ENCODE assay signal across 1 cellular context in the genomic region with DNA sequence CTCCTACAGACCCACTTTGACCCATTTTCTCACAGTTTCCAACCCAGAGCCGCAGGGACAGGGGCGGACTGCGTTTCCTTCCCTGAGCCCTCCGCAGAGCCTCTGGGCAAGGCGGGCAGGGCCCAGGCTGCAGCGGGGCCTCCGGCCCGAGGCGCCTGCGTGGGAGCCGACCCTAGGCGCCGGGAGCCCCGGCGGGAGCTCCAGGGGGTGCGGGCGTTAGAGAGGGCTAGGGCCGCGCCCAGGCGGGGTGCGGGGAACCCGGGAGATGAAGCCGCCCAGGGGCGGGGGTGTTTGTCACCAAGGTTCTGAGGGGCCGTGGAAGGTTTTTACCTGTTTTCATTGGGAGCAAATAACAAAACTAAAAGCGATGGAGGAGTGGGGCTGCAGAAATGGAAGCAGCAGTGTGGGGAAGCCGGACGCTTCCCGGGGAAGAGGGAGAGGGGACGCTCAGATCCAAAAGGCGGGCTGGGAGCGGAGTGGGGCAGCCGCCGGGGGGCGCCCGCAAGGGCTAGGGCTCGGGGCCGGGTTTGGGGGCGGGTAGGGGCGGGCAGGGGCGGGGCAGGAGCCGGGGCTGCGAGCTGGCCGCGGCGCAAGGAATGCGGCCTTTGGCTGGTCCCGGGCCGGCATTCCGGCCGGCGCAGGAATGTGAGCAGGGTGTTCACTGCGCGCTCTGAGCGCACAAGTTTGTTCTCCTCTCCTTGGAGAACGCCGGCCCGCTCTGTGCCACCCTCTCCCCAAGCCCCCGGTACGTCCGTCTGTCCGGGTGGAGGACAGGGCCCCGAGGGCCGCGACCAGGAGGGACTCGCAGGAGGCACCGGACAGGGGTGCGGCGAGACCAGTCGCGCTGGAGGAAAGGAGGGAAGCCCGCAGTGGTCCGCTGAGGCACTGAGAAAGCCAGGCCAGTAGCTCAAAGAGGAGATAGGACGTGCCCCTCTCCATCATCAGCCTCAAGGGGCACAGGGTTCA.
TF ChIP-seq lines count a peak whose summit lies in the region.

No MANE protein-coding gene starts in this region.

TF ChIP-seq in H1, 55 proteins besides CTCF, POLR2A, EP300 and RAD21 (continued from another document):
- TF ChIP-seq, protein P1, sequence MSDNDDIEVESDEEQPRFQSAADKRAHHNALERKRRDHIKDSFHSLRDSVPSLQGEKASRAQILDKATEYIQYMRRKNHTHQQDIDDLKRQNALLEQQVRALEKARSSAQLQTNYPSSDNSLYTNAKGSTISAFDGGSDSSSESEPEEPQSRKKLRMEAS (IDR thresholded peaks at IDR 0.05) = 0 out of 2 replicates have a peak, but pooled peaks have one; percentile 37
- TF ChIP-seq EZH2 (IDR thresholded peaks at IDR 0.05; ENCODE audit: low read depth, low read length, severe bottlenecking) (no peak), POLR2AphosphoS5 (IDR thresholded peaks at IDR 0.05; ENCODE audit: low read depth, low read length) (peak; percentile 88), CBX8 (IDR thresholded peaks at IDR 0.05; ENCODE audit: borderline replicate concordance, low read depth, low read length) (no peak), KDM4A (IDR thresholded peaks at IDR 0.05; ENCODE audit: low read depth, low read length, severe bottlenecking) (peak; percentile 48), SP4 (IDR thresholded peaks at IDR 0.05; ENCODE audit: low read length) (no peak), YY1 (IDR thresholded peaks at IDR 0.05; ENCODE audit: low read depth, low read length) (peak; percentile 16; the same call in 1 of the 2 replicates), EGR1 (IDR thresholded peaks at IDR 0.05; ENCODE audit: borderline replicate concordance, low read depth, low read length) (peak; percentile 5; the same call in 1 of the 2 replicates), SIN3A (conservative IDR thresholded peaks at IDR 0.05 in 1 of 2, IDR thresholded peaks at IDR 0.05 in 1 of 2; ENCODE audit: low read depth in 1 of 2, low read length in 2 of 2) (no peak), SP1 (IDR thresholded peaks at IDR 0.05; ENCODE audit: low read depth, low read length) (peak; percentile 43; the same call in 1 of the 2 replicates), JUND (IDR thresholded peaks at IDR 0.05; ENCODE audit: low read length) (peak; percentile 18; the same call in 1 of the 2 replicates), MAFK (IDR thresholded peaks at IDR 0.05; ENCODE audit: low read depth, low read length) (no peak), SP2 (IDR thresholded peaks at IDR 0.05; ENCODE audit: low read length) (no peak), TBP (IDR thresholded peaks at IDR 0.05; ENCODE audit: low read depth, low read length) (peak; percentile 75; the same call in 1 of the 2 replicates), PHF8 (conservative IDR thresholded peaks at IDR 0.05; ENCODE audit: low read depth, low read length) (peak; percentile 69), FOSL1 (IDR thresholded peaks at IDR 0.05; ENCODE audit: insufficient read depth, low read depth, low read length) (0 out of 2 replicates have a peak, but pooled peaks have one; percentile 7), HDAC2 (IDR thresholded peaks at IDR 0.05; ENCODE audit: borderline replicate concordance in 1 of 2, low read depth in 2 of 2, low read length in 2 of 2) (no peak), TEAD4 (IDR thresholded peaks at IDR 0.05; ENCODE audit: low read depth, low read length) (peak; percentile 99), CHD1 (IDR thresholded peaks at IDR 0.05; ENCODE audit: low read depth, low read length) (no peak), BCL11A (IDR thresholded peaks at IDR 0.05; ENCODE audit: low read depth in 2 of 2, low read length in 2 of 2) (no peak), TAF1 (IDR thresholded peaks at IDR 0.05; ENCODE audit: low read depth, low read length) (peak; percentile 92), TAF7 (optimal IDR thresholded peaks at IDR 0.05; ENCODE audit: borderline replicate concordance, low read depth, low read length) (no peak), SAP30 (IDR thresholded peaks at IDR 0.05; ENCODE audit: insufficient read depth, insufficient replicate concordance, low read length) (no peak), CBX5 (IDR thresholded peaks at IDR 0.05; ENCODE audit: low read depth, low read length) (no peak), POU5F1 (IDR thresholded peaks at IDR 0.05; ENCODE audit: low read depth, low read length) (no peak), SIRT6 (IDR thresholded peaks at IDR 0.05; ENCODE audit: low read length) (no peak)
- TF ChIP-seq, protein P2, sequence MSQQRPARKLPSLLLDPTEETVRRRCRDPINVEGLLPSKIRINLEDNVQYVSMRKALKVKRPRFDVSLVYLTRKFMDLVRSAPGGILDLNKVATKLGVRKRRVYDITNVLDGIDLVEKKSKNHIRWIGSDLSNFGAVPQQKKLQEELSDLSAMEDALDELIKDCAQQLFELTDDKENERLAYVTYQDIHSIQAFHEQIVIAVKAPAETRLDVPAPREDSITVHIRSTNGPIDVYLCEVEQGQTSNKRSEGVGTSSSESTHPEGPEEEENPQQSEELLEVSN (IDR thresholded peaks at IDR 0.05) = peak; percentile 29
- TF ChIP-seq, protein P3, sequence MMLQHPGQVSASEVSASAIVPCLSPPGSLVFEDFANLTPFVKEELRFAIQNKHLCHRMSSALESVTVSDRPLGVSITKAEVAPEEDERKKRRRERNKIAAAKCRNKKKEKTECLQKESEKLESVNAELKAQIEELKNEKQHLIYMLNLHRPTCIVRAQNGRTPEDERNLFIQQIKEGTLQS (IDR thresholded peaks at IDR 0.05; ENCODE audit: insufficient read depth, low read depth, low read length) = no peak
